In the genomic region with DNA sequence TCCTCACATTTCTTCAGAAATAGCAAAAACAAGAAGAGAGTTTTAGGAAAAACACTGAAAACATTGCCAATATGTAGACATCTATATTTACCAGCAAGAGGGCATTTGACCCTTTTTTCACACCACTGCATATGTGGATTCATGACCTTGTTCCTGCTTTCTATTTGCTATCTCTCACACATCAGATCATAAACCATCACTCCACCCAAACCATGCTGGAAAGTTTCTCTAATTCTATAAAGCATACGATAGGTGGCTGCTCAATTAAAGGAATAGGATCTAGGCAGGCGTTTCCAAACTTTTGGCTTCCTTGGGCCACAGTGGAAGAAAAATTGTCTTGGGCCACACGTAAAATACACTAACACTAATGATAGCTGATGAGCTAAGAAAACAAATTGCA, we compare ENCODE assay signal across 29 cellular contexts. TPM values are rescaled to one million over a fixed set of nuclear protein-coding genes. Genes with fewer than 3 reads are reported as not detected.
"Had no signal": no experiment of that assay in that cellular context is flagged by ENCODE, and none has a peak within 500 bp of the region (broad histone marks: within the 10 kb centered on the region; RNA-seq: fewer than 3 reads in every experiment).

No MANE protein-coding gene starts in this region.

- H3K27me3 ChIP-seq: body of pancreas, breast epithelium, cardiac muscle cell, esophagus muscularis mucosa, foreskin keratinocyte, gastrocnemius medialis had no signal

- DNase-seq: activated B cell treated with CpG ODN at 0.5 μM for 24 hours; activated CD4-positive, alpha-beta T cell treated with anti-CD3 and anti-CD28 coated beads for 48 hours; activated CD4-positive, alpha-beta T cell treated with anti-CD3 and anti-CD28 coated beads, Interleukin-2, amount 50 U/mL, for 1 hour; activated CD4-positive, alpha-beta T cell treated with anti-CD3 and anti-CD28 coated beads, Interleukin-2, amount 50 U/mL, for 48 hours; activated CD8-positive, alpha-beta memory T cell treated with anti-CD3 and anti-CD28 coated beads for 24 hours; activated CD8-positive, alpha-beta T cell treated with anti-CD3 and anti-CD28 coated beads for 36 hours; activated effector memory CD4-positive, alpha-beta T cell treated with Interleukin-2 at 50 U/mL for 16 hours; activated gamma-delta T cell treated with Interleukin-2 at 50 U/mL for 16 hours; activated naive CD4-positive, alpha-beta T cell treated with anti-CD3 and anti-CD28 coated beads, Interleukin-2, amount 50 U/mL, for 16 hours; activated naive CD4-positive, alpha-beta T cell treated with Interleukin-2 at 50 U/mL for 16 hours; activated T-cell treated with anti-CD3 and anti-CD28 coated beads, Interleukin-2, amount 50 U/mL, for 4 hours; amniotic stem cell; aorta; body of pancreas; effector memory CD8-positive, alpha-beta T cell; erythroblast; foreskin keratinocyte; gastrocnemius medialis; glutamatergic neuron; T-helper 1 cell; T-helper 17 cell; T1000 had no signal

- ATAC-seq: activated CD4-positive, CD25-positive, alpha-beta regulatory T cell treated with anti-CD3 and anti-CD28 coated beads, Interleukin-2, amount 50 U/mL, for 24 hours; activated CD8-positive, alpha-beta T cell treated with anti-CD3 and anti-CD28 coated beads for 36 hours; activated T-cell treated with anti-CD3 and anti-CD28 coated beads, Interleukin-2, amount 50 U/mL, for 4 hours; activated T-helper 17 cell treated with anti-CD3 and anti-CD28 coated beads, Interleukin-2, amount 50 U/mL, for 72 hours; body of pancreas; effector memory CD8-positive, alpha-beta T cell; foreskin keratinocyte; gastrocnemius medialis; SK-N-SH treated with all-trans-retinoic acid at 6 μM for 48 hours; T-helper 17 cell had no signal

- H3K27ac ChIP-seq: body of pancreas, breast epithelium, cardiac muscle cell, esophagus muscularis mucosa, foreskin keratinocyte, gastrocnemius medialis, VCaP had no signal

- H3K4me3 ChIP-seq: body of pancreas, breast epithelium, cardiac muscle cell, esophagus muscularis mucosa, gastrocnemius medialis had no signal

- H3K9me3 ChIP-seq: body of pancreas, breast epithelium, esophagus muscularis mucosa, gastrocnemius medialis had no signal

- H3K36me3 ChIP-seq: breast epithelium, cardiac muscle cell, esophagus muscularis mucosa, gastrocnemius medialis had no signal

- H3K4me1 ChIP-seq: breast epithelium, esophagus muscularis mucosa, foreskin keratinocyte, gastrocnemius medialis had no signal

RNA-seq across cellular contexts. Expression of gene SAMD13, which starts 35.6 kb away (rescaled TPM):
- total RNA-seq: activated T-helper 17 cell treated with anti-CD3 and anti-CD28 coated beads, Interleukin-2, amount 50 U/mL, for 72 hours; T-helper 17 cell had no signal
